ENCODE assay signal across 1 cellular context in genomic region chr6:154614101-154614500, GRCh38.
TF ChIP-seq lines count a peak whose summit lies in the region.

No MANE protein-coding gene starts in this region.

TF ChIP-seq in HCT116, 20 proteins besides CTCF, POLR2A, EP300 and RAD21 (continued from another document):
- TF ChIP-seq POLR2AphosphoS5 (IDR thresholded peaks at IDR 0.05; ENCODE audit: low read depth, low read length) (no peak), CEBPB (IDR thresholded peaks at IDR 0.05; ENCODE audit: low read depth) (no peak), SIN3A (IDR thresholded peaks at IDR 0.05; ENCODE audit: low read depth) (no peak), SRF (IDR thresholded peaks at IDR 0.05; ENCODE audit: low read depth) (no peak), ELF1 (IDR thresholded peaks at IDR 0.05; ENCODE audit: borderline replicate concordance, low read depth) (no peak), ZFX (IDR thresholded peaks at IDR 0.05) (no peak), YY1 (IDR thresholded peaks at IDR 0.05; ENCODE audit: extremely low read depth, insufficient replicate concordance, low read depth, low read length) (no peak)
